25 cellular contexts compared by ENCODE assay signal in genomic region chr2:106039634-106040033, GRCh38.
"Had no signal": no experiment of that assay in that cellular context is flagged by ENCODE, and none has a peak within 500 bp of the region (broad histone marks: within the 10 kb centered on the region; RNA-seq: fewer than 3 reads in every experiment).

No MANE protein-coding gene starts in this region.

- H3K36me3 ChIP-seq: breast epithelium, Peyer's patch, SJCRH30 had no signal

- H3K4me3 ChIP-seq: breast epithelium, Peyer's patch, SJCRH30 had no signal

- H3K9me2 ChIP-seq: SK-N-SH had no signal

- H3K4me2 ChIP-seq: SK-N-SH had no signal

- H3K27me3 ChIP-seq: breast epithelium, Peyer's patch, SJCRH30 had no signal

- H3K9me3 ChIP-seq: breast epithelium, Peyer's patch, SJCRH30, SK-N-SH had no signal

- H3K4me1 ChIP-seq: breast epithelium, Peyer's patch, SJCRH30 had no signal

- H3K27ac ChIP-seq: breast epithelium, Peyer's patch, RWPE1, SJCRH30, VCaP had no signal

- DNase-seq: activated CD4-positive, alpha-beta memory T cell treated with anti-CD3 and anti-CD28 coated beads, Interleukin-2, amount 10 ng/mL, durations not matched to agents 7 days and 5 days; activated CD4-positive, alpha-beta T cell treated with anti-CD3 and anti-CD28 coated beads, Interleukin-2, amount 50 U/mL, for 1 hour; activated CD4-positive, CD25-positive, alpha-beta regulatory T cell; activated CD8-positive, alpha-beta memory T cell treated with anti-CD3 and anti-CD28 coated beads, Interleukin-2, amount 50 U/mL, for 4 hours; activated naive CD4-positive, alpha-beta T cell treated with anti-CD3 and anti-CD28 coated beads, Interleukin-2, amount 50 U/mL, for 16 hours; activated naive CD8-positive, alpha-beta T cell treated with anti-CD3 and anti-CD28 coated beads, Interleukin-2, amount 10 ng/mL, durations not matched to agents 7 days and 5 days; activated T-cell treated with anti-CD3 and anti-CD28 coated beads, Interleukin-2, amount 50 U/mL, for 72 hours; aorta; IMR-90; KBM-7; NCI-H1694; NCI-H2029; NCI-H2107; NCI-H345; NCI-H510A; NCI-H526 treated with DMSO at 0.1 percent for 48 hours; NCI-H82; Right ventricle myocardium superior; SJCRH30; T-helper 1 cell had no signal
